1 cellular context compared by ENCODE assay signal in the genomic region with DNA sequence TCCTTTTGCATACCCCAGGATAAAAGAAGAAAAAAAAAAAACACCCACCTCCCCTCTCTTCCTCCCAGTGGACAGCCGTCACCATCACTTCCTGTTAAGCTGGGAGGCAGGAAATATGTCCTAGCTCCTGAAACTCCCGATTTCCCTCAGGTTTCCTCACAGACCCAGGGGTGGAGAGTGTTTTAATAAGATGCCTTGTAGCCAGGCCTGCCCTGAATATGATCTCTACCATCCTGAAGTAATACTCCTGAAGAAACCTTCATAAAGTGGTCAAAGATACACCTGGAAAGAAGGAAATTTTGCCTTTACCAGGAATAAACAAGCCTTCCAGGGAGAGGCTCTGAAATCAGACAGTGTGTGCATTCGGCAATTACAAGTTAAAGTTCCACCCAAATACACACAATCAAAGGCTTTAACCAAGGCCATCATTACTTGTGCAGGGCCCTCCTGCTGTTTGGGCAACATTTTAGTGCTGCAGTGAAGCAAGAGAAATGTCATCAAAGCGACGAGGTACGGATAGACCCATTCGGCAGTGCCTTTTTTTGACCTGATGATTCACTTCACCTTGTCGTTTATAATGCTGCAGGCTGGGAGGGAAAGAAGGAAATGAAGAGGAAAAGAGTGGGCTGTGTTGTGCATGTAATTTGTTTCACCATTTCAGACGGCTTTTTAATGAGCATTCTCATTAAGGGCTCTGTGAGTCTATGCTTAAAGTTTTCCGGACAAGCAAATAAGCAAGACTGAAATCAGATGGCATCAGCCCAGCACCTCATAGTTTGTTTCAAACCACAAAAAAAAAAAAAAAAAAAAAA.
TF ChIP-seq lines count a peak whose summit lies in the region.

No MANE protein-coding gene starts in this region.

TF ChIP-seq in HepG2, 621 proteins besides CTCF, POLR2A, EP300 and RAD21 (continued from another document and continues in another):
- TF ChIP-seq, protein P1, sequence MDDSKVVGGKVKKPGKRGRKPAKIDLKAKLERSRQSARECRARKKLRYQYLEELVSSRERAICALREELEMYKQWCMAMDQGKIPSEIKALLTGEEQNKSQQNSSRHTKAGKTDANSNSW (CRISPR knock-in tag; IDR thresholded peaks at IDR 0.05; ENCODE audit: borderline replicate concordance) = no peak
- TF ChIP-seq MED1 (CRISPR knock-in tag; IDR thresholded peaks at IDR 0.05) = peak; percentile 68
- TF ChIP-seq, protein P2, sequence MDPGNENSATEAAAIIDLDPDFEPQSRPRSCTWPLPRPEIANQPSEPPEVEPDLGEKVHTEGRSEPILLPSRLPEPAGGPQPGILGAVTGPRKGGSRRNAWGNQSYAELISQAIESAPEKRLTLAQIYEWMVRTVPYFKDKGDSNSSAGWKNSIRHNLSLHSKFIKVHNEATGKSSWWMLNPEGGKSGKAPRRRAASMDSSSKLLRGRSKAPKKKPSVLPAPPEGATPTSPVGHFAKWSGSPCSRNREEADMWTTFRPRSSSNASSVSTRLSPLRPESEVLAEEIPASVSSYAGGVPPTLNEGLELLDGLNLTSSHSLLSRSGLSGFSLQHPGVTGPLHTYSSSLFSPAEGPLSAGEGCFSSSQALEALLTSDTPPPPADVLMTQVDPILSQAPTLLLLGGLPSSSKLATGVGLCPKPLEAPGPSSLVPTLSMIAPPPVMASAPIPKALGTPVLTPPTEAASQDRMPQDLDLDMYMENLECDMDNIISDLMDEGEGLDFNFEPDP (CRISPR knock-in tag; conservative IDR thresholded peaks at IDR 0.05) = no peak
- TF ChIP-seq, protein P3, sequence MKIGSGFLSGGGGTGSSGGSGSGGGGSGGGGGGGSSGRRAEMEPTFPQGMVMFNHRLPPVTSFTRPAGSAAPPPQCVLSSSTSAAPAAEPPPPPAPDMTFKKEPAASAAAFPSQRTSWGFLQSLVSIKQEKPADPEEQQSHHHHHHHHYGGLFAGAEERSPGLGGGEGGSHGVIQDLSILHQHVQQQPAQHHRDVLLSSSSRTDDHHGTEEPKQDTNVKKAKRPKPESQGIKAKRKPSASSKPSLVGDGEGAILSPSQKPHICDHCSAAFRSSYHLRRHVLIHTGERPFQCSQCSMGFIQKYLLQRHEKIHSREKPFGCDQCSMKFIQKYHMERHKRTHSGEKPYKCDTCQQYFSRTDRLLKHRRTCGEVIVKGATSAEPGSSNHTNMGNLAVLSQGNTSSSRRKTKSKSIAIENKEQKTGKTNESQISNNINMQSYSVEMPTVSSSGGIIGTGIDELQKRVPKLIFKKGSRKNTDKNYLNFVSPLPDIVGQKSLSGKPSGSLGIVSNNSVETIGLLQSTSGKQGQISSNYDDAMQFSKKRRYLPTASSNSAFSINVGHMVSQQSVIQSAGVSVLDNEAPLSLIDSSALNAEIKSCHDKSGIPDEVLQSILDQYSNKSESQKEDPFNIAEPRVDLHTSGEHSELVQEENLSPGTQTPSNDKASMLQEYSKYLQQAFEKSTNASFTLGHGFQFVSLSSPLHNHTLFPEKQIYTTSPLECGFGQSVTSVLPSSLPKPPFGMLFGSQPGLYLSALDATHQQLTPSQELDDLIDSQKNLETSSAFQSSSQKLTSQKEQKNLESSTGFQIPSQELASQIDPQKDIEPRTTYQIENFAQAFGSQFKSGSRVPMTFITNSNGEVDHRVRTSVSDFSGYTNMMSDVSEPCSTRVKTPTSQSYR (CRISPR knock-in tag; IDR thresholded peaks at IDR 0.05; ENCODE audit: borderline replicate concordance) = 0 out of 2 replicates have a peak, but pooled peaks have one; percentile 20
- TF ChIP-seq, protein P4, sequence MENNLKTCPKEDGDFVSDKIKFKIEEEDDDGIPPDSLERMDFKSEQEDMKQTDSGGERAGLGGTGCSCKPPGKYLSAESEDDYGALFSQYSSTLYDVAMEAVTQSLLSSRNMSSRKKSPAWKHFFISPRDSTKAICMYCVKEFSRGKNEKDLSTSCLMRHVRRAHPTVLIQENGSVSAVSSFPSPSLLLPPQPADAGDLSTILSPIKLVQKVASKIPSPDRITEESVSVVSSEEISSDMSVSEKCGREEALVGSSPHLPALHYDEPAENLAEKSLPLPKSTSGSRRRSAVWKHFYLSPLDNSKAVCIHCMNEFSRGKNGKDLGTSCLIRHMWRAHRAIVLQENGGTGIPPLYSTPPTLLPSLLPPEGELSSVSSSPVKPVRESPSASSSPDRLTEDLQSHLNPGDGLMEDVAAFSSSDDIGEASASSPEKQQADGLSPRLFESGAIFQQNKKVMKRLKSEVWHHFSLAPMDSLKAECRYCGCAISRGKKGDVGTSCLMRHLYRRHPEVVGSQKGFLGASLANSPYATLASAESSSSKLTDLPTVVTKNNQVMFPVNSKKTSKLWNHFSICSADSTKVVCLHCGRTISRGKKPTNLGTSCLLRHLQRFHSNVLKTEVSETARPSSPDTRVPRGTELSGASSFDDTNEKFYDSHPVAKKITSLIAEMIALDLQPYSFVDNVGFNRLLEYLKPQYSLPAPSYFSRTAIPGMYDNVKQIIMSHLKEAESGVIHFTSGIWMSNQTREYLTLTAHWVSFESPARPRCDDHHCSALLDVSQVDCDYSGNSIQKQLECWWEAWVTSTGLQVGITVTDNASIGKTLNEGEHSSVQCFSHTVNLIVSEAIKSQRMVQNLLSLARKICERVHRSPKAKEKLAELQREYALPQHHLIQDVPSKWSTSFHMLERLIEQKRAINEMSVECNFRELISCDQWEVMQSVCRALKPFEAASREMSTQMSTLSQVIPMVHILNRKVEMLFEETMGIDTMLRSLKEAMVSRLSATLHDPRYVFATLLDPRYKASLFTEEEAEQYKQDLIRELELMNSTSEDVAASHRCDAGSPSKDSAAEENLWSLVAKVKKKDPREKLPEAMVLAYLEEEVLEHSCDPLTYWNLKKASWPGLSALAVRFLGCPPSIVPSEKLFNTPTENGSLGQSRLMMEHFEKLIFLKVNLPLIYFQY (CRISPR knock-in tag; IDR thresholded peaks at IDR 0.05; ENCODE audit: borderline replicate concordance) = peak; percentile 73; the same call in 1 of the 2 replicates
- no peak for TF ChIP-seq PCBP2 (optimal IDR thresholded peaks at IDR 0.05; ENCODE audit: low read depth, low read length, poor library complexity, severe bottlenecking)
- no peak for TF ChIP-seq ZNF530 (CRISPR knock-in tag; IDR thresholded peaks at IDR 0.05; ENCODE audit: low read depth)
- TF ChIP-seq NFYB (CRISPR knock-in tag; IDR thresholded peaks at IDR 0.05) = 0 out of 2 replicates have a peak, but pooled peaks have one; percentile 8
- TF ChIP-seq MTF2 (CRISPR knock-in tag; IDR thresholded peaks at IDR 0.05; ENCODE audit: borderline replicate concordance) = no peak
- peak; percentile 90 for TF ChIP-seq TCF7 (IDR thresholded peaks at IDR 0.05; ENCODE audit: low read depth)
- peak; percentile 73; the same call in 1 of the 2 replicates for TF ChIP-seq ZBTB21 (CRISPR knock-in tag; IDR thresholded peaks at IDR 0.05)
- no peak for TF ChIP-seq MED13 (CRISPR knock-in tag; IDR thresholded peaks at IDR 0.05)
- TF ChIP-seq ZNF678 (CRISPR knock-in tag; IDR thresholded peaks at IDR 0.05) = no peak
- TF ChIP-seq ZSCAN22 (CRISPR knock-in tag; IDR thresholded peaks at IDR 0.05) = no peak
- no peak for TF ChIP-seq ZNF558 (CRISPR knock-in tag; IDR thresholded peaks at IDR 0.05; ENCODE audit: borderline replicate concordance)
- 0 out of 2 replicates have a peak, but pooled peaks have one; percentile 26 for TF ChIP-seq ZC3H4 (CRISPR knock-in tag; IDR thresholded peaks at IDR 0.05; ENCODE audit: borderline replicate concordance)
- TF ChIP-seq, protein P5, sequence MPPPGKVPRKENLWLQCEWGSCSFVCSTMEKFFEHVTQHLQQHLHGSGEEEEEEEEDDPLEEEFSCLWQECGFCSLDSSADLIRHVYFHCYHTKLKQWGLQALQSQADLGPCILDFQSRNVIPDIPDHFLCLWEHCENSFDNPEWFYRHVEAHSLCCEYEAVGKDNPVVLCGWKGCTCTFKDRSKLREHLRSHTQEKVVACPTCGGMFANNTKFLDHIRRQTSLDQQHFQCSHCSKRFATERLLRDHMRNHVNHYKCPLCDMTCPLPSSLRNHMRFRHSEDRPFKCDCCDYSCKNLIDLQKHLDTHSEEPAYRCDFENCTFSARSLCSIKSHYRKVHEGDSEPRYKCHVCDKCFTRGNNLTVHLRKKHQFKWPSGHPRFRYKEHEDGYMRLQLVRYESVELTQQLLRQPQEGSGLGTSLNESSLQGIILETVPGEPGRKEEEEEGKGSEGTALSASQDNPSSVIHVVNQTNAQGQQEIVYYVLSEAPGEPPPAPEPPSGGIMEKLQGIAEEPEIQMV (CRISPR knock-in tag; IDR thresholded peaks at IDR 0.05; ENCODE audit: low read depth) = no peak
- TF ChIP-seq ZNF792 (CRISPR knock-in tag; IDR thresholded peaks at IDR 0.05) = 0 out of 2 replicates have a peak, but pooled peaks have one; percentile 50
- TF ChIP-seq ZNF567 (CRISPR knock-in tag; IDR thresholded peaks at IDR 0.05; ENCODE audit: borderline replicate concordance) = no peak
- TF ChIP-seq, protein P6, sequence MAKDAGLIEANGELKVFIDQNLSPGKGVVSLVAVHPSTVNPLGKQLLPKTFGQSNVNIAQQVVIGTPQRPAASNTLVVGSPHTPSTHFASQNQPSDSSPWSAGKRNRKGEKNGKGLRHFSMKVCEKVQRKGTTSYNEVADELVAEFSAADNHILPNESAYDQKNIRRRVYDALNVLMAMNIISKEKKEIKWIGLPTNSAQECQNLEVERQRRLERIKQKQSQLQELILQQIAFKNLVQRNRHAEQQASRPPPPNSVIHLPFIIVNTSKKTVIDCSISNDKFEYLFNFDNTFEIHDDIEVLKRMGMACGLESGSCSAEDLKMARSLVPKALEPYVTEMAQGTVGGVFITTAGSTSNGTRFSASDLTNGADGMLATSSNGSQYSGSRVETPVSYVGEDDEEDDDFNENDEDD (CRISPR knock-in tag; IDR thresholded peaks at IDR 0.05; ENCODE audit: borderline replicate concordance) = no peak; the same call in 1 of the 2 replicates
- TF ChIP-seq HES4 (CRISPR knock-in tag; IDR thresholded peaks at IDR 0.05; ENCODE audit: borderline replicate concordance) = no peak
- TF ChIP-seq, protein P7, sequence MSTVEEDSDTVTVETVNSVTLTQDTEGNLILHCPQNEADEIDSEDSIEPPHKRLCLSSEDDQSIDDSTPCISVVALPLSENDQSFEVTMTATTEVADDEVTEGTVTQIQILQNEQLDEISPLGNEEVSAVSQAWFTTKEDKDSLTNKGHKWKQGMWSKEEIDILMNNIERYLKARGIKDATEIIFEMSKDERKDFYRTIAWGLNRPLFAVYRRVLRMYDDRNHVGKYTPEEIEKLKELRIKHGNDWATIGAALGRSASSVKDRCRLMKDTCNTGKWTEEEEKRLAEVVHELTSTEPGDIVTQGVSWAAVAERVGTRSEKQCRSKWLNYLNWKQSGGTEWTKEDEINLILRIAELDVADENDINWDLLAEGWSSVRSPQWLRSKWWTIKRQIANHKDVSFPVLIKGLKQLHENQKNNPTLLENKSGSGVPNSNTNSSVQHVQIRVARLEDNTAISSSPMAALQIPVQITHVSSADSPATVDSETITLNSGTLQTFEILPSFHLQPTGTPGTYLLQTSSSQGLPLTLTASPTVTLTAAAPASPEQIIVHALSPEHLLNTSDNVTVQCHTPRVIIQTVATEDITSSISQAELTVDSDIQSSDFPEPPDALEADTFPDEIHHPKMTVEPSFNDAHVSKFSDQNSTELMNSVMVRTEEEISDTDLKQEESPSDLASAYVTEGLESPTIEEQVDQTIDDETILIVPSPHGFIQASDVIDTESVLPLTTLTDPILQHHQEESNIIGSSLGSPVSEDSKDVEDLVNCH (CRISPR knock-in tag; IDR thresholded peaks at IDR 0.05) = no peak
- no peak for TF ChIP-seq MXI1 (IDR thresholded peaks at IDR 0.05; ENCODE audit: borderline replicate concordance, low read depth, low read length)
- peak; percentile 37 for TF ChIP-seq ETV5 (CRISPR knock-in tag; IDR thresholded peaks at IDR 0.05; ENCODE audit: borderline replicate concordance)
- TF ChIP-seq, protein P8, sequence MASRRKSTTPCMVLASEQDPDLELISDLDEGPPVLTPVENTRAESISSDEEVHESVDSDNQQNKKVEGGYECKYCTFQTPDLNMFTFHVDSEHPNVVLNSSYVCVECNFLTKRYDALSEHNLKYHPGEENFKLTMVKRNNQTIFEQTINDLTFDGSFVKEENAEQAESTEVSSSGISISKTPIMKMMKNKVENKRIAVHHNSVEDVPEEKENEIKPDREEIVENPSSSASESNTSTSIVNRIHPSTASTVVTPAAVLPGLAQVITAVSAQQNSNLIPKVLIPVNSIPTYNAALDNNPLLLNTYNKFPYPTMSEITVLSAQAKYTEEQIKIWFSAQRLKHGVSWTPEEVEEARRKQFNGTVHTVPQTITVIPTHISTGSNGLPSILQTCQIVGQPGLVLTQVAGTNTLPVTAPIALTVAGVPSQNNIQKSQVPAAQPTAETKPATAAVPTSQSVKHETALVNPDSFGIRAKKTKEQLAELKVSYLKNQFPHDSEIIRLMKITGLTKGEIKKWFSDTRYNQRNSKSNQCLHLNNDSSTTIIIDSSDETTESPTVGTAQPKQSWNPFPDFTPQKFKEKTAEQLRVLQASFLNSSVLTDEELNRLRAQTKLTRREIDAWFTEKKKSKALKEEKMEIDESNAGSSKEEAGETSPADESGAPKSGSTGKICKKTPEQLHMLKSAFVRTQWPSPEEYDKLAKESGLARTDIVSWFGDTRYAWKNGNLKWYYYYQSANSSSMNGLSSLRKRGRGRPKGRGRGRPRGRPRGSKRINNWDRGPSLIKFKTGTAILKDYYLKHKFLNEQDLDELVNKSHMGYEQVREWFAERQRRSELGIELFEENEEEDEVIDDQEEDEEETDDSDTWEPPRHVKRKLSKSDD (CRISPR knock-in tag; IDR thresholded peaks at IDR 0.05; ENCODE audit: low read depth) = no peak
- no peak for TF ChIP-seq ZFAT (CRISPR knock-in tag; conservative IDR thresholded peaks at IDR 0.05)
- TF ChIP-seq KAT8 (CRISPR knock-in tag; IDR thresholded peaks at IDR 0.05) = peak; percentile 83
- no peak for TF ChIP-seq ZNF546 (CRISPR knock-in tag; conservative IDR thresholded peaks at IDR 0.05)
- TF ChIP-seq, protein P9, sequence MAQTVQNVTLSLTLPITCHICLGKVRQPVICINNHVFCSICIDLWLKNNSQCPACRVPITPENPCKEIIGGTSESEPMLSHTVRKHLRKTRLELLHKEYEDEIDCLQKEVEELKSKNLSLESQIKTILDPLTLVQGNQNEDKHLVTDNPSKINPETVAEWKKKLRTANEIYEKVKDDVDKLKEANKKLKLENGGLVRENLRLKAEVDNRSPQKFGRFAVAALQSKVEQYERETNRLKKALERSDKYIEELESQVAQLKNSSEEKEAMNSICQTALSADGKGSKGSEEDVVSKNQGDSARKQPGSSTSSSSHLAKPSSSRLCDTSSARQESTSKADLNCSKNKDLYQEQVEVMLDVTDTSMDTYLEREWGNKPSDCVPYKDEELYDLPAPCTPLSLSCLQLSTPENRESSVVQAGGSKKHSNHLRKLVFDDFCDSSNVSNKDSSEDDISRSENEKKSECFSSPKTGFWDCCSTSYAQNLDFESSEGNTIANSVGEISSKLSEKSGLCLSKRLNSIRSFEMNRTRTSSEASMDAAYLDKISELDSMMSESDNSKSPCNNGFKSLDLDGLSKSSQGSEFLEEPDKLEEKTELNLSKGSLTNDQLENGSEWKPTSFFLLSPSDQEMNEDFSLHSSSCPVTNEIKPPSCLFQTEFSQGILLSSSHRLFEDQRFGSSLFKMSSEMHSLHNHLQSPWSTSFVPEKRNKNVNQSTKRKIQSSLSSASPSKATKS (CRISPR knock-in tag; IDR thresholded peaks at IDR 0.05) = no peak
- no peak for TF ChIP-seq PAX8 (CRISPR knock-in tag; IDR thresholded peaks at IDR 0.05; ENCODE audit: borderline replicate concordance)
- TF ChIP-seq, protein P10, sequence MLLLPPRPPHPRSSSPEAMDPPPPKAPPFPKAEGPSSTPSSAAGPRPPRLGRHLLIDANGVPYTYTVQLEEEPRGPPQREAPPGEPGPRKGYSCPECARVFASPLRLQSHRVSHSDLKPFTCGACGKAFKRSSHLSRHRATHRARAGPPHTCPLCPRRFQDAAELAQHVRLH (CRISPR knock-in tag; IDR thresholded peaks at IDR 0.05; ENCODE audit: borderline replicate concordance, low read depth) = no peak
- no peak for TF ChIP-seq SOX13 (IDR thresholded peaks at IDR 0.05)
- TF ChIP-seq SOX13 (CRISPR knock-in tag; conservative IDR thresholded peaks at IDR 0.05 in 1 of 2, IDR thresholded peaks at IDR 0.05 in 1 of 2) = peak in 1 of 2 experiments; percentile 82; a peak in 2 of 4 replicates
